In genomic region chr13:114067886-114068722, GRCh38 we compare ENCODE assay signal across 8 cellular contexts.
DNase-seq lines count a peak whose midpoint lies in the region; ATAC-seq and TF ChIP-seq lines count a peak whose summit lies in the region.

No MANE protein-coding gene starts in this region.

- in situ Hi-C loops in brain microvascular endothelial cell (cut with HindIII; ENCODE audit: low pct_ligation_motif_present, low sequenced_read_pairs): no loop called here

- DNase-seq in MV-4-11 (lab: John Stamatoyannopoulos, UW): peak; percentile 51
- no peak for DNase-seq in brain microvascular endothelial cell
- peak in 1 of 5 donors; percentile 33 for DNase-seq in ovary
- DNase-seq in body of pancreas: no peak
- no peak for DNase-seq in SIG-M5 treated with dmso at 0.1 percent for 504 hours (lab: John Stamatoyannopoulos, UW; ENCODE audit: unreplicated experiment)
- no peak for DNase-seq in NCI-H2196 (lab: John Stamatoyannopoulos, UW; ENCODE audit: unreplicated experiment)
- no peak for DNase-seq in NCI-H510A treated with DMSO at 0.1 percent for 48 hours (lab: John Stamatoyannopoulos, UW)

- no peaks in the 10 kb centered on the region for H3K9me3 ChIP-seq in ovary
- no peaks in the 10 kb centered on the region for H3K9me3 ChIP-seq in body of pancreas

- peaks cover 22% of the 10 kb centered on the region for H3K4me1 ChIP-seq in ovary (ENCODE audit: insufficient read depth)
- H3K4me1 ChIP-seq in body of pancreas: peaks cover 44% of the 10 kb centered on the region

- no peak for TF ChIP-seq POLR2A in ovary (IDR thresholded peaks at IDR 0.05)
- TF ChIP-seq POLR2A in body of pancreas (IDR thresholded peaks at IDR 0.05): no peak

- H3K27ac ChIP-seq in brain microvascular endothelial cell (peak overlapping the region; percentile 76), ovary (peak overlapping the region; percentile 60 to 77), body of pancreas (peak overlapping the region in 2 of 4 donors; percentile 43 to 51)

- intact Hi-C loops in ovary (cut with DNase I) (loop anchor here in 3 of 4 donors (5.0 to 10.0 kb wide), 3 partner anchors 59 to 67 kb away; partner anchors contain the start of gene RASA3 (in 2 of the 3)), body of pancreas (cut with DNase I) (no loop called here)

- H3K4me3 ChIP-seq in brain microvascular endothelial cell (ENCODE audit: low read depth, low read length) (no peak overlapping the region), ovary (no peak overlapping the region), body of pancreas (no peak overlapping the region)

- 74 to 80% (median 75%) methylated on average over 24 of the region's 24 CpGs for WGBS in ovary, 3 donors
- 76 to 86% methylated on average over 24 of the region's 24 CpGs for WGBS in body of pancreas, 2 donors

- H3K27me3 ChIP-seq in brain microvascular endothelial cell (replicated peaks) (no peaks in the 10 kb centered on the region), ovary (no peaks in the 10 kb centered on the region), body of pancreas (no peaks in the 10 kb centered on the region)

- no peak for TF ChIP-seq EP300 in ovary (IDR thresholded peaks at IDR 0.05)

- H3K36me3 ChIP-seq in brain microvascular endothelial cell (replicated peaks) (peaks cover 14% of the 10 kb centered on the region), ovary (no peaks in the 10 kb centered on the region), body of pancreas (replicated peaks in 1 of 2; ENCODE audit: insufficient read depth in 1 of 2, low read depth in 2 of 2) (no peaks in the 10 kb centered on the region)

- ATAC-seq in GM19463 (IDR thresholded peaks at IDR 0.05; ENCODE audit: unreplicated experiment) (peak; percentile 25), body of pancreas (no peak)

- no peak for TF ChIP-seq CTCF in brain microvascular endothelial cell (IDR thresholded peaks at IDR 0.05; ENCODE audit: low read depth, low read length, missing control alignments)
- no peak for TF ChIP-seq CTCF in ovary (IDR thresholded peaks at IDR 0.05)
- no peak for TF ChIP-seq CTCF in body of pancreas (IDR thresholded peaks at IDR 0.05)
